Comparison of ENCODE assay signal across 1 cellular context in genomic region chr2:161414015-161414384, GRCh38.
TF ChIP-seq lines count a peak whose summit lies in the region.

No MANE protein-coding gene starts in this region.

TF ChIP-seq in GM12878, 131 proteins besides CTCF, POLR2A, EP300 and RAD21 (continued from another document):
- no peak for TF ChIP-seq ELK1 (IDR thresholded peaks at IDR 0.05; ENCODE audit: low read depth, low read length)
- TF ChIP-seq RBBP5 (conservative IDR thresholded peaks at IDR 0.05) = no peak
- TF ChIP-seq PAX8 (IDR thresholded peaks at IDR 0.05) = no peak
- TF ChIP-seq, protein P1, sequence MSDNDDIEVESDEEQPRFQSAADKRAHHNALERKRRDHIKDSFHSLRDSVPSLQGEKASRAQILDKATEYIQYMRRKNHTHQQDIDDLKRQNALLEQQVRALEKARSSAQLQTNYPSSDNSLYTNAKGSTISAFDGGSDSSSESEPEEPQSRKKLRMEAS (IDR thresholded peaks at IDR 0.05; ENCODE audit: low read depth, low read length) = no peak
- TF ChIP-seq, protein P2, sequence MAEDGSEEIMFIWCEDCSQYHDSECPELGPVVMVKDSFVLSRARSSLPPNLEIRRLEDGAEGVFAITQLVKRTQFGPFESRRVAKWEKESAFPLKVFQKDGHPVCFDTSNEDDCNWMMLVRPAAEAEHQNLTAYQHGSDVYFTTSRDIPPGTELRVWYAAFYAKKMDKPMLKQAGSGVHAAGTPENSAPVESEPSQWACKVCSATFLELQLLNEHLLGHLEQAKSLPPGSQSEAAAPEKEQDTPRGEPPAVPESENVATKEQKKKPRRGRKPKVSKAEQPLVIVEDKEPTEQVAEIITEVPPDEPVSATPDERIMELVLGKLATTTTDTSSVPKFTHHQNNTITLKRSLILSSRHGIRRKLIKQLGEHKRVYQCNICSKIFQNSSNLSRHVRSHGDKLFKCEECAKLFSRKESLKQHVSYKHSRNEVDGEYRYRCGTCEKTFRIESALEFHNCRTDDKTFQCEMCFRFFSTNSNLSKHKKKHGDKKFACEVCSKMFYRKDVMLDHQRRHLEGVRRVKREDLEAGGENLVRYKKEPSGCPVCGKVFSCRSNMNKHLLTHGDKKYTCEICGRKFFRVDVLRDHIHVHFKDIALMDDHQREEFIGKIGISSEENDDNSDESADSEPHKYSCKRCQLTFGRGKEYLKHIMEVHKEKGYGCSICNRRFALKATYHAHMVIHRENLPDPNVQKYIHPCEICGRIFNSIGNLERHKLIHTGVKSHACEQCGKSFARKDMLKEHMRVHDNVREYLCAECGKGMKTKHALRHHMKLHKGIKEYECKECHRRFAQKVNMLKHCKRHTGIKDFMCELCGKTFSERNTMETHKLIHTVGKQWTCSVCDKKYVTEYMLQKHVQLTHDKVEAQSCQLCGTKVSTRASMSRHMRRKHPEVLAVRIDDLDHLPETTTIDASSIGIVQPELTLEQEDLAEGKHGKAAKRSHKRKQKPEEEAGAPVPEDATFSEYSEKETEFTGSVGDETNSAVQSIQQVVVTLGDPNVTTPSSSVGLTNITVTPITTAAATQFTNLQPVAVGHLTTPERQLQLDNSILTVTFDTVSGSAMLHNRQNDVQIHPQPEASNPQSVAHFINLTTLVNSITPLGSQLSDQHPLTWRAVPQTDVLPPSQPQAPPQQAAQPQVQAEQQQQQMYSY (CRISPR knock-in tag; IDR thresholded peaks at IDR 0.05) = no peak
- no peak for TF ChIP-seq IRF5 (IDR thresholded peaks at IDR 0.05; ENCODE audit: borderline replicate concordance)
- no peak for TF ChIP-seq IRF4 (IDR thresholded peaks at IDR 0.05; ENCODE audit: low read depth, low read length)
- TF ChIP-seq ZZZ3 (IDR thresholded peaks at IDR 0.05; ENCODE audit: control insufficient read depth, insufficient read length, low read depth) = no peak
- TF ChIP-seq, protein P3, sequence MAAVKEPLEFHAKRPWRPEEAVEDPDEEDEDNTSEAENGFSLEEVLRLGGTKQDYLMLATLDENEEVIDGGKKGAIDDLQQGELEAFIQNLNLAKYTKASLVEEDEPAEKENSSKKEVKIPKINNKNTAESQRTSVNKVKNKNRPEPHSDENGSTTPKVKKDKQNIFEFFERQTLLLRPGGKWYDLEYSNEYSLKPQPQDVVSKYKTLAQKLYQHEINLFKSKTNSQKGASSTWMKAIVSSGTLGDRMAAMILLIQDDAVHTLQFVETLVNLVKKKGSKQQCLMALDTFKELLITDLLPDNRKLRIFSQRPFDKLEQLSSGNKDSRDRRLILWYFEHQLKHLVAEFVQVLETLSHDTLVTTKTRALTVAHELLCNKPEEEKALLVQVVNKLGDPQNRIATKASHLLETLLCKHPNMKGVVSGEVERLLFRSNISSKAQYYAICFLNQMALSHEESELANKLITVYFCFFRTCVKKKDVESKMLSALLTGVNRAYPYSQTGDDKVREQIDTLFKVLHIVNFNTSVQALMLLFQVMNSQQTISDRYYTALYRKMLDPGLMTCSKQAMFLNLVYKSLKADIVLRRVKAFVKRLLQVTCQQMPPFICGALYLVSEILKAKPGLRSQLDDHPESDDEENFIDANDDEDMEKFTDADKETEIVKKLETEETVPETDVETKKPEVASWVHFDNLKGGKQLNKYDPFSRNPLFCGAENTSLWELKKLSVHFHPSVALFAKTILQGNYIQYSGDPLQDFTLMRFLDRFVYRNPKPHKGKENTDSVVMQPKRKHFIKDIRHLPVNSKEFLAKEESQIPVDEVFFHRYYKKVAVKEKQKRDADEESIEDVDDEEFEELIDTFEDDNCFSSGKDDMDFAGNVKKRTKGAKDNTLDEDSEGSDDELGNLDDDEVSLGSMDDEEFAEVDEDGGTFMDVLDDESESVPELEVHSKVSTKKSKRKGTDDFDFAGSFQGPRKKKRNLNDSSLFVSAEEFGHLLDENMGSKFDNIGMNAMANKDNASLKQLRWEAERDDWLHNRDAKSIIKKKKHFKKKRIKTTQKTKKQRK (IDR thresholded peaks at IDR 0.05; ENCODE audit: low read depth, low read length) = no peak
- TF ChIP-seq CBX3 (IDR thresholded peaks at IDR 0.05; ENCODE audit: borderline replicate concordance, low read depth) = no peak
- TF ChIP-seq E4F1 (IDR thresholded peaks at IDR 0.05; ENCODE audit: borderline replicate concordance, partially characterized antibody) = no peak
- TF ChIP-seq SIX5 (IDR thresholded peaks at IDR 0.05; ENCODE audit: low read depth, low read length, severe bottlenecking) = no peak
- TF ChIP-seq SMAD1 (IDR thresholded peaks at IDR 0.05; ENCODE audit: low read depth, partially characterized antibody) = no peak
- TF ChIP-seq FOS (IDR thresholded peaks at IDR 0.05; ENCODE audit: borderline replicate concordance, extremely low read depth, insufficient read length) = no peak
TF ChIP-seq in GM12878: peak in this region for 0.
